Comparison of ENCODE assay signal across 19 cellular contexts in the genomic region with DNA sequence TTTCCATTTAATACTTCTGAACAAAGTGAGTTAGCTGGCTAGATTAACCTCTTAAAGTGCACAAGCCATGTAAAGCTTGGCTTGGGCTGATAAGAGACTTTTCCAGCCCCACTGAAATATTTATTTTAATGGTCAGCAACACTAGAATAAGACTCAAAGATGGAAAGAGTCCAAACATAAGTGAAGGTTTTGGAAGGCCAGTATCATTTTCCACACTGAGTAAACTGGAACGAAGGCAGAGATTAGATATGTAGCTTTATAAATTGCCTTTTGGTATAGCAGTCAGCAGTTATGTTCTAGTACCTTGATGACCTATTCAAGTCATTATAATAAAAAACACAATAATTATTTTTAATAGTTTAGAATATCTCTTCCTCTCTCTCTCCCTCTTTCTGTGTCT.
"Had no signal": no experiment of that assay in that cellular context is flagged by ENCODE, and none has a peak within 500 bp of the region (broad histone marks: within the 10 kb centered on the region; RNA-seq: fewer than 3 reads in every experiment).

No MANE protein-coding gene starts in this region.

- H3K27ac ChIP-seq: dorsolateral prefrontal cortex, esophagus muscularis mucosa, foreskin keratinocyte, stomach, thoracic aorta, transverse colon had no signal

- H3K27me3 ChIP-seq: dorsolateral prefrontal cortex, esophagus muscularis mucosa, foreskin keratinocyte, stomach, transverse colon had no signal

- H3K4me1 ChIP-seq: esophagus muscularis mucosa, foreskin keratinocyte had no signal

- DNase-seq: cortex of kidney; dorsolateral prefrontal cortex; effector CD8-positive, alpha-beta T cell; foreskin keratinocyte; head of caudate nucleus; hippocampal formation; left colon; mammary epithelial cell; mucosa of descending colon; natural killer cell; posterior cingulate gyrus; small intestine; stimulated activated CD4-positive, alpha-beta T cell treated with anti-CD3 and anti-CD28 coated beads, Interleukin-12 subunit alpha, Interleukin-12 subunit beta, amount 100 ng/mL, for 4 hours; stimulated activated naive CD4-positive, alpha-beta T cell; stomach; substantia nigra; transverse colon had no signal

- H3K4me3 ChIP-seq: dorsolateral prefrontal cortex, esophagus muscularis mucosa, mucosa of descending colon, stomach, thoracic aorta, transverse colon had no signal

- ATAC-seq: foreskin keratinocyte, left colon, mucosa of descending colon, natural killer cell had no signal
